Comparison of ENCODE assay signal across 19 cellular contexts in genomic region chr15:66117841-66118240, GRCh38.
DNase-seq lines count a peak whose midpoint lies in the region; ATAC-seq and TF ChIP-seq lines count a peak whose summit lies in the region.
"Had no signal": no experiment of that assay in that cellular context is flagged by ENCODE, and none has a peak within 500 bp of the region (broad histone marks: within the 10 kb centered on the region; RNA-seq: fewer than 3 reads in every experiment).

No MANE protein-coding gene starts in this region.

- H3K79me1 ChIP-seq in neuronal stem cell (ENCODE audit: low read depth, low read length), result no peaks in the 10 kb centered on the region

- no peak overlapping the region for H3K4me3 Mint-ChIP-seq in endodermal cell
- H3K4me3 Mint-ChIP-seq: CD4-positive, alpha-beta memory T cell; GM23338 had no signal

- no peak overlapping the region for H2BK5ac ChIP-seq in neuronal stem cell (ENCODE audit: low read length)

- H2BK120ac ChIP-seq in neuronal stem cell (ENCODE audit: low read depth, low read length), result no peak overlapping the region

- no peak overlapping the region for H2BK15ac ChIP-seq in neuronal stem cell (ENCODE audit: low read length)

- peaks cover 23% of the 10 kb centered on the region for H3K4me1 Mint-ChIP-seq in endodermal cell

- no peak overlapping the region for H3K18ac ChIP-seq in neuronal stem cell (ENCODE audit: low read length)

- H3K23ac ChIP-seq in neuronal stem cell (ENCODE audit: low read depth, low read length, poor library complexity), result no peak overlapping the region

- H3K36me3 Mint-ChIP-seq in endodermal cell (ENCODE audit: low read depth), result no peaks in the 10 kb centered on the region
- H3K36me3 Mint-ChIP-seq: CD4-positive, alpha-beta memory T cell had no signal

- H3K4me3 ChIP-seq in HEK293 (ENCODE audit: low read depth, low read length) (no peak overlapping the region), neuronal stem cell (ENCODE audit: low read length in 2 of 2) (no peak overlapping the region), endodermal cell (ENCODE audit: low read length) (no peak overlapping the region)
- H3K4me3 ChIP-seq: A549, GM23338, HAP-1 had no signal

- POLR2A ChIA-PET in HEK293 (lab: Yijun Ruan, JAX), result no interaction called here

- no peak overlapping the region for H3K4me2 ChIP-seq in neuronal stem cell (ENCODE audit: insufficient read depth, low read length, poor library complexity, severe bottlenecking)
- H3K4me2 ChIP-seq: A549, GM23338 had no signal

- no peak for ATAC-seq in HG03159 (IDR thresholded peaks at IDR 0.05; ENCODE audit: unreplicated experiment)
- ATAC-seq: A549, GM23338 had no signal

- TF ChIP-seq CTCF in HEK293 (tag by site-specific recombination; IDR thresholded peaks at IDR 0.05) (no peak), endodermal cell (conservative IDR thresholded peaks at IDR 0.05) (no peak)

- H3K27ac ChIP-seq in HEK293 (ENCODE audit: extremely low read depth, low read depth, low read length) (no peak overlapping the region), neuronal stem cell (replicated peaks; ENCODE audit: low read length) (no peak overlapping the region), endodermal cell (ENCODE audit: low read depth, low read length) (no peak overlapping the region)
- H3K27ac ChIP-seq: A549 had no signal

- no peak overlapping the region for H2AFZ ChIP-seq in neuronal stem cell (ENCODE audit: low read length)
- H2AFZ ChIP-seq: GM23338 had no signal

- no CpG with 5 or more reads among the region's 4 CpGs for WGBS in neuronal stem cell (ENCODE audit: extremely low coverage in 2 of 2, insufficient read length in 2 of 2, insufficient replicate concordance in 1 of 2), 2 donors
- WGBS in endodermal cell (ENCODE audit: insufficient coverage in 1 of 2, insufficient read length in 1 of 2), 2 experiments, result 57 to 91% methylated on average over 1 to 3 of the region's 4 CpGs

- no peak overlapping the region for H4K91ac ChIP-seq in neuronal stem cell (ENCODE audit: low read depth, low read length, poor library complexity)

- H3K9me3 Mint-ChIP-seq in endodermal cell, result no peaks in the 10 kb centered on the region
- H3K9me3 Mint-ChIP-seq: GM23338 had no signal

- DNase-seq in Ammon's horn (ENCODE audit: low spot score) (peak; percentile 42), neuronal stem cell (ENCODE audit: low spot score) (no peak), iPS-NIHi11 (ENCODE audit: low spot score) (no peak), endodermal cell (no peak)
- DNase-seq: 8988T; ACHN; AML-193; C1 segment of cervical spinal cord; Calu3; CD4-positive, alpha-beta memory T cell; COR-L47; DMS53; DMS79 treated with DMSO at 0.1 percent for 48 hours; GF-D8 had no signal

- peak overlapping the region; percentile 9 for H2AK5ac ChIP-seq in neuronal stem cell (ENCODE audit: low read depth, low read length)

- H2BK12ac ChIP-seq in neuronal stem cell (ENCODE audit: low read length), result no peak overlapping the region

- H3K9ac ChIP-seq in neuronal stem cell (ENCODE audit: low read depth, low read length, poor library complexity) (no peak overlapping the region), endodermal cell (ENCODE audit: extremely low read depth, low read length, poor library complexity, severe bottlenecking) (no peak overlapping the region)

- H3K4me1 ChIP-seq in HEK293 (ENCODE audit: control insufficient read depth, insufficient read depth, low read length) (no peaks in the 10 kb centered on the region), neuronal stem cell (ENCODE audit: control insufficient read depth in 2 of 2, insufficient read depth in 1 of 2, low read depth in 1 of 2, low read length in 2 of 2) (peaks cover 0 to 4% of the 10 kb centered on the region in 2 donors), endodermal cell (ENCODE audit: control insufficient read depth, insufficient read depth, low read length) (no peaks in the 10 kb centered on the region)
- H3K4me1 ChIP-seq: A549, HAP-1 had no signal

- H3K27ac Mint-ChIP-seq in endodermal cell, result no peak overlapping the region
- H3K27ac Mint-ChIP-seq: GM23338 had no signal

- CTCF ChIA-PET in HEK293 (lab: Yijun Ruan, JAX), result interaction anchor here (0.6 to 0.8 kb wide), 2 partner anchors 33 to 507 kb away, joined by 3 to 5 read pairs; partner anchors contain the start of gene INTS14

- no peak overlapping the region for H3K14ac ChIP-seq in neuronal stem cell (ENCODE audit: low read length)

- H3K36me3 ChIP-seq in HEK293 (ENCODE audit: control insufficient read depth in 2 of 2, insufficient read depth in 1 of 2, low read length in 2 of 2), result no peaks in the 10 kb centered on the region
- H3K36me3 ChIP-seq in neuronal stem cell (replicated peaks in 1 of 2; ENCODE audit: control insufficient read depth in 2 of 2, insufficient read depth in 2 of 2, low read length in 2 of 2), result no peaks in the 10 kb centered on the region
- H3K36me3 ChIP-seq in endodermal cell (ENCODE audit: control insufficient read depth, insufficient read depth, low read length), result no peaks in the 10 kb centered on the region
- H3K36me3 ChIP-seq: HAP-1 had no signal

- peaks cover 3% of the 10 kb centered on the region for H3K27me3 Mint-ChIP-seq in endodermal cell (ENCODE audit: insufficient read depth)

- H3K4ac ChIP-seq in neuronal stem cell (ENCODE audit: low read length), result no peak overlapping the region

- no peaks in the 10 kb centered on the region for H3K9me3 ChIP-seq in HEK293 (ENCODE audit: control insufficient read depth, insufficient read depth, low read depth, low read length)
- H3K9me3 ChIP-seq in neuronal stem cell (replicated peaks in 1 of 2; ENCODE audit: control insufficient read depth in 2 of 2, insufficient read depth in 1 of 2, low read depth in 1 of 2, low read length in 2 of 2), result no peaks in the 10 kb centered on the region
- H3K9me3 ChIP-seq in endodermal cell (ENCODE audit: control insufficient read depth, low read length), result no peaks in the 10 kb centered on the region
- H3K9me3 ChIP-seq: A549, HAP-1 had no signal

- H3K27me3 ChIP-seq in neuronal stem cell (ENCODE audit: control insufficient read depth in 3 of 3, insufficient read depth in 3 of 3, low read depth in 1 of 3, low read length in 3 of 3) (peaks cover 0 to 50% (median 0%) of the 10 kb centered on the region in 3 experiments), endodermal cell (ENCODE audit: control insufficient read depth, insufficient read depth, low read length, poor library complexity, severe bottlenecking) (no peaks in the 10 kb centered on the region)

- no peak overlapping the region for H4K8ac ChIP-seq in neuronal stem cell (ENCODE audit: low read depth, low read length)

TF ChIP-seq in HEK293, 187 proteins besides CTCF, POLR2A, EP300 and RAD21:
- 0 out of 2 replicates have a peak, but pooled peaks have one; percentile 9 for TF ChIP-seq ZFHX2 (tag by site-specific recombination; conservative IDR thresholded peaks at IDR 0.05)
- TF ChIP-seq EGR2 (tag by site-specific recombination; IDR thresholded peaks at IDR 0.05; ENCODE audit: low read depth), result peak; percentile 45; the same call in 1 of the 2 replicates
- TF ChIP-seq ZNF626 (tag by site-specific recombination; IDR thresholded peaks at IDR 0.05), result no peak
TF ChIP-seq in HEK293: peak in this region for 2.
